In the genomic region with DNA sequence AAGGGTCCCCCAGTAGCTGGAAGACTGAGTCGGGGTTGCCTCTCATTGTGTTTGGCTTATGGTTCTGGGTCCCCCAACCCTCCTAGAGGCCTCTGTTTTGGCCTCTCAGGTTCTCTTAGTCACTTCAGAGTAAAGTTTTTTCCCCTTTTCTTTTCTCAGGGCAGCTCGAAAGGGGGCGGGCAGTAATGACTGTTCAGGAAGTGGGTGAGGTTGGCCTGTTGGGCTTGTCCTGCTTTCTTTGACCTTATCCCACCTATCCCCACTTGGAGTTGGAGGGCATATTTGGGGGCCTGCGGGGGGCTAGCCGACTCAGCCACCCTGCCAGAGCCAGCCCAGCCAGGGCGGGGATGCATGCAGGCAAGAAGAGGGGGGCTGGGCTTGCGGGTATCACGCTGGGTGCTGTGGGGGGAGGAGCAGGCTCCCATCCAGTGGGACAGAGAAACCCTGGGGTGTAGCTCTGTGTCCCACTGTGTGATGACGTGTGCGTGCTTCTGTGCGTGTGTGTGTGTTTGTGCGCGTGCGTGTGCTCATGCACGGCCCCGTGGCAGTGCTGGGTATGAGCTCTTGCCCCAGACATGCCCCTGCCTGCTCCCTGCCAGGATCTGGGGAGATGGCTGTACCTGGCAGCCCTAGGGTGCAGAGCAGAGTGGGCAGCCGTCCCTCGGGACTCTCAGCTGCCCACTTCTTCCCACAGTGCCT, we compare ENCODE assay signal across 9 cellular contexts. TPM values are rescaled to one million over a fixed set of nuclear protein-coding genes. Genes with fewer than 3 reads are reported as not detected.
DNase-seq lines count a peak whose midpoint lies in the region; ATAC-seq, FAIRE-seq and TF ChIP-seq lines count a peak whose summit lies in the region.
"Had no signal": no experiment of that assay in that cellular context is flagged by ENCODE, and none has a peak within 500 bp of the region (broad histone marks: within the 10 kb centered on the region; RNA-seq: fewer than 3 reads in every experiment).

No MANE protein-coding gene starts in this region.

- WGBS in right cardiac atrium: 10% methylated on average over 18 of the region's 18 CpGs
- whole genome bisulfite sequencing in small intestine, 3 donors: 3 to 12% (median 3%) methylated on average over 18 of the region's 18 CpGs

- peak overlapping the region; percentile 100 for H3K27ac ChIP-seq in RWPE1
- H3K27ac ChIP-seq in right cardiac atrium (ENCODE audit: low read length): peak overlapping the region; percentile 67
- H3K27ac ChIP-seq in small intestine (ENCODE audit: low read depth in 1 of 2, low read length in 1 of 2): peak overlapping the region; percentile 86 to 91

- H3K4me3 ChIP-seq in right cardiac atrium (ENCODE audit: low read length): peak overlapping the region; percentile 71
- H3K4me3 ChIP-seq in small intestine (ENCODE audit: low read depth in 1 of 2, low read length in 2 of 2): peak overlapping the region; percentile 72 to 74

- H3K27me3 Mint-ChIP-seq in activated naive CD8-positive, alpha-beta T cell: no peaks in the 10 kb centered on the region

- intact Hi-C loops in right cardiac atrium (cut with DNase I): no loop called here

- no peaks in the 10 kb centered on the region for H3K9me3 ChIP-seq in right cardiac atrium (ENCODE audit: control insufficient read depth, low read length)
- H3K9me3 ChIP-seq in small intestine (ENCODE audit: control insufficient read depth, low read depth): no peaks in the 10 kb centered on the region

- peaks cover 32% of the 10 kb centered on the region for H3K4me1 Mint-ChIP-seq in activated naive CD8-positive, alpha-beta T cell (ENCODE audit: low read depth)

- H3K9me3 Mint-ChIP-seq in activated naive CD8-positive, alpha-beta T cell (ENCODE audit: low read depth): no peaks in the 10 kb centered on the region

- no peak for FAIRE-seq in small intestine (lab: Jason Lieb, UNC)
- FAIRE-seq: G401.6 had no signal

- H3K4me1 ChIP-seq in right cardiac atrium (ENCODE audit: control insufficient read depth, insufficient read depth, low read length) (peaks cover 6% of the 10 kb centered on the region), small intestine (ENCODE audit: control insufficient read depth in 2 of 2, insufficient read depth in 1 of 2, low read depth in 1 of 2, low read length in 1 of 2) (peaks cover 0 to 7% of the 10 kb centered on the region in 2 donors)

- H3K4me3 Mint-ChIP-seq in activated naive CD8-positive, alpha-beta T cell: peak overlapping the region; percentile 90

- H3K27ac Mint-ChIP-seq in activated naive CD8-positive, alpha-beta T cell: peak overlapping the region; percentile 98

- CTCF ChIA-PET in RWPE1 (lab: Yijun Ruan, JAX): interaction anchor here (0.6 to 1.5 kb wide), 2 partner anchors 9 to 306 kb away, joined by 5 to 13 read pairs; no protein-coding TSS in a partner anchor

- H3K36me3 ChIP-seq in small intestine (ENCODE audit: control insufficient read depth in 2 of 2, insufficient read depth in 2 of 2, low read length in 2 of 2): peaks cover 3 to 7% of the 10 kb centered on the region in 2 donors

- peaks cover 4% of the 10 kb centered on the region for H3K36me3 Mint-ChIP-seq in activated naive CD8-positive, alpha-beta T cell

- H3K27me3 ChIP-seq in right cardiac atrium (ENCODE audit: control insufficient read depth, insufficient read depth) (no peaks in the 10 kb centered on the region), small intestine (ENCODE audit: control insufficient read depth in 2 of 2, insufficient read depth in 2 of 2, low read length in 2 of 2) (no peaks in the 10 kb centered on the region)

- POLR2A ChIA-PET in RWPE1 (lab: Yijun Ruan, JAX; ENCODE audit: low non-redundant PET): interaction anchor here (0.5 kb wide), 1 partner anchor 201 kb away, joined by 3 read pairs; no protein-coding TSS in a partner anchor

- DNase-seq in NCI-H2107 treated with DMSO at 0.1 percent for 48 hours (lab: John Stamatoyannopoulos, UW; ENCODE audit: unreplicated experiment) (peak; percentile 15), NCI-H2107 (lab: John Stamatoyannopoulos, UW) (no peak), RWPE1 (ENCODE audit: low spot score) (peak; percentile 59), right cardiac atrium (peak; percentile 69 to 83 (median 82)), small intestine (peak; percentile 68)

- TF ChIP-seq CTCF in RWPE1 (conservative IDR thresholded peaks at IDR 0.05; ENCODE audit: low read depth): no peak

- ATAC-seq in right cardiac atrium (peak in 1 of 2 donors; percentile 1), GM18511 (IDR thresholded peaks at IDR 0.05; ENCODE audit: unreplicated experiment) (no peak), GM21786 (IDR thresholded peaks at IDR 0.05; ENCODE audit: unreplicated experiment) (no peak)

RNA-seq across cellular contexts. Expression of a gene that starts 1.4 kb away (rescaled TPM):
- total RNA-seq in right cardiac atrium: 10 to 100 TPM; 36.4 to 42.7 (median 39.6) TPM
- 28.6 TPM for polyA plus RNA-seq in right cardiac atrium
- 10 to 100 TPM; 14.1 to 29.8 (median 18.1) TPM for polyA plus RNA-seq in small intestine

RNA-seq across cellular contexts. Expression of a gene that starts 15.6 kb away (rescaled TPM):
- total RNA-seq in right cardiac atrium: 10 to 100 TPM; 33.3 to 58.1 (median 48.1) TPM
- polyA plus RNA-seq in right cardiac atrium: 39.1 TPM
- 10 to 100 TPM; 28.6 to 51.6 (median 31.8) TPM for polyA plus RNA-seq in small intestine

RNA-seq across cellular contexts. Expression of a gene that starts 28.1 kb away (rescaled TPM):
- 10 to 100 TPM; 32.0 to 37.3 (median 34.9) TPM for total RNA-seq in right cardiac atrium
- polyA plus RNA-seq in right cardiac atrium (46.5 TPM), small intestine (10 to 100 TPM; 48.5 to 70.9 (median 70.3) TPM)

RNA-seq across cellular contexts. Expression of a gene that starts 31.4 kb away (rescaled TPM):
- total RNA-seq in right cardiac atrium: under 1 TPM in 3 of 4 donors, not detected in 1; 0.20 to 0.32 (median 0.26) TPM
- 0.29 TPM for polyA plus RNA-seq in right cardiac atrium
- 1 to 10 TPM in 1 of 3 donors, under 1 TPM in 2; 0.81 to 1.1 (median 0.97) TPM for polyA plus RNA-seq in small intestine

RNA-seq across cellular contexts. Expression of a gene that starts 31.9 kb away (rescaled TPM):
- 1 to 10 TPM; 1.6 to 5.9 (median 4.4) TPM for total RNA-seq in right cardiac atrium
- polyA plus RNA-seq in right cardiac atrium: 4.3 TPM
- polyA plus RNA-seq in small intestine: 10 to 100 TPM; 16.3 to 49.4 (median 17.3) TPM
